In genomic region chr6:131597448-131597847, GRCh38 we compare ENCODE assay signal across 10 cellular contexts. TPM values are rescaled to one million over a fixed set of nuclear protein-coding genes. Genes with fewer than 3 reads are reported as not detected.
A peak's percentile ranks its signal among the peaks of the same experiment; 100 is the strongest.
DNase-seq lines count a peak whose midpoint lies in the region; ATAC-seq and TF ChIP-seq lines count a peak whose summit lies in the region.
"Had no signal": no experiment of that assay in that cellular context is flagged by ENCODE, and none has a peak within 500 bp of the region (broad histone marks: within the 10 kb centered on the region; RNA-seq: fewer than 3 reads in every experiment).

No MANE protein-coding gene starts in this region.

- H3K4me3 ChIP-seq in astrocyte of the spinal cord (ENCODE audit: low read depth, low read length) (no peak overlapping the region), lower lobe of right lung (no peak overlapping the region), Peyer's patch (no peak overlapping the region)

- CTCF ChIA-PET in Calu3 (lab: Charles Lee): interaction anchor here (0.6 to 0.7 kb wide), 2 partner anchors 10 to 702 kb away, joined by 4 to 5 read pairs; no protein-coding TSS in a partner anchor

- no peak for TF ChIP-seq POLR2A in Peyer's patch (IDR thresholded peaks at IDR 0.05)

- TF ChIP-seq CTCF in Calu3 (IDR thresholded peaks at IDR 0.05; ENCODE audit: unreplicated experiment) (peak; percentile 35), astrocyte of the spinal cord (IDR thresholded peaks at IDR 0.05; ENCODE audit: low read depth, low read length) (peak; percentile 46), lower lobe of right lung (IDR thresholded peaks at IDR 0.05) (peak; percentile 21), Peyer's patch (IDR thresholded peaks at IDR 0.05) (peak in 3 of 6 experiments; percentile 14 to 37 (median 16))

- H3K27me3 ChIP-seq in lower lobe of right lung (ENCODE audit: low read depth): no peaks in the 10 kb centered on the region
- no peaks in the 10 kb centered on the region for H3K27me3 ChIP-seq in Peyer's patch

- H3K9me3 Mint-ChIP-seq in Calu3 (ENCODE audit: low read depth, unreplicated experiment): no peaks in the 10 kb centered on the region
- H3K9me3 Mint-ChIP-seq: activated B cell treated with CpG ODN at 0.5 μM for 24 hours had no signal

- in situ Hi-C loops in KBM-7 (cut with MboI; ENCODE audit: low pct_unique_long_range_greater_than_20kb, low sequenced_read_pairs): no loop called here
- in situ Hi-C loops in astrocyte of the spinal cord (cut with HindIII; ENCODE audit: low sequenced_read_pairs): no loop called here

- DNase-seq in Calu3: no peak
- peak; percentile 5 for DNase-seq in KBM-7
- DNase-seq in astrocyte of the spinal cord (ENCODE audit: low read depth, low spot score): no peak
- no peak for DNase-seq in lower lobe of right lung
- DNase-seq in GDM1 (lab: John Stamatoyannopoulos, UW): no peak
- no peak for DNase-seq in Peyer's patch
- DNase-seq: activated B cell treated with CpG ODN at 0.5 μM for 24 hours, NCI-H226 had no signal

- peaks cover 36% of the 10 kb centered on the region for H3K36me3 Mint-ChIP-seq in Calu3 (ENCODE audit: insufficient read depth, unreplicated experiment)

- no peak overlapping the region for H3K4me3 Mint-ChIP-seq in Calu3 (ENCODE audit: low read depth, unreplicated experiment)
- H3K4me3 Mint-ChIP-seq: activated B cell treated with CpG ODN at 0.5 μM for 24 hours had no signal

- H3K9me3 ChIP-seq in lower lobe of right lung (no peaks in the 10 kb centered on the region), Peyer's patch (no peaks in the 10 kb centered on the region)

- H3K4me1 ChIP-seq in lower lobe of right lung: no peaks in the 10 kb centered on the region
- H3K4me1 ChIP-seq in Peyer's patch: no peaks in the 10 kb centered on the region

- H3K27ac ChIP-seq in lower lobe of right lung (no peak overlapping the region), Peyer's patch (no peak overlapping the region)

- intact Hi-C loops in Calu3 (cut with micrococcal nuclease; ENCODE audit: unreplicated experiment): no loop called here
- intact Hi-C loops in lower lobe of right lung (cut with DNase I): no loop called here

- ATAC-seq in lower lobe of right lung: no peak
- no peak for ATAC-seq in HG02840 (IDR thresholded peaks at IDR 0.05; ENCODE audit: low FRiP score, unreplicated experiment)
- ATAC-seq in HG03280 (IDR thresholded peaks at IDR 0.05; ENCODE audit: unreplicated experiment): no peak

- H3K36me3 ChIP-seq in lower lobe of right lung (peaks cover 100% of the 10 kb centered on the region), Peyer's patch (peaks cover 0 to 97% (median 0%) of the 10 kb centered on the region in 3 donors)

- no peaks in the 10 kb centered on the region for H3K4me1 Mint-ChIP-seq in Calu3 (ENCODE audit: low read depth, unreplicated experiment)
- H3K4me1 Mint-ChIP-seq: activated B cell treated with CpG ODN at 0.5 μM for 24 hours had no signal

- BruUV-seq in Calu3 (replicated peaks; lab: Mats Ljungman, UMichigan): no TSS peak

- no peak overlapping the region for H3K27ac Mint-ChIP-seq in Calu3 (ENCODE audit: unreplicated experiment)
- H3K27ac Mint-ChIP-seq: activated B cell treated with CpG ODN at 0.5 μM for 24 hours had no signal

- no peaks in the 10 kb centered on the region for H3K27me3 Mint-ChIP-seq in Calu3 (ENCODE audit: unreplicated experiment)
- H3K27me3 Mint-ChIP-seq: activated B cell treated with CpG ODN at 0.5 μM for 24 hours had no signal

RNA-seq across cellular contexts. Expression of gene ARG1, which starts 24.4 kb away (rescaled TPM):
- total RNA-seq in Calu3 (2022) (not detected in 2 replicates), lower lobe of right lung (4.0 TPM), Peyer's patch (not detected)
- total RNA-seq: activated B cell treated with CpG ODN at 0.5 μM for 24 hours had no signal

RNA-seq across cellular contexts. Expression of gene MED23, which starts 30.6 kb away (rescaled TPM):
- 31.0 and 31.9 TPM in 2 replicates for total RNA-seq in Calu3 (2022)
- total RNA-seq in lower lobe of right lung: 28.9 TPM
- 10 to 100 TPM; 28.8 to 50.3 (median 36.7) TPM for total RNA-seq in Peyer's patch

RNA-seq across cellular contexts. Expression of gene ENPP3, which starts 39.7 kb away (rescaled TPM):
- not detected in 2 replicates for total RNA-seq in Calu3 (2022)
- total RNA-seq in lower lobe of right lung: 1.7 TPM
- total RNA-seq in Peyer's patch: 10 to 100 TPM in 3 of 4 donors, 1 to 10 TPM in 1; 4.1 to 27.2 (median 18.0) TPM
